In genomic region chr2:97870396-97870843, GRCh38 we compare ENCODE assay signal across 8 cellular contexts.
DNase-seq lines count a peak whose midpoint lies in the region; ATAC-seq and TF ChIP-seq lines count a peak whose summit lies in the region.

No MANE protein-coding gene starts in this region.

- H3K4me3 Mint-ChIP-seq in progenitor cell of endocrine pancreas (ENCODE audit: low read depth), result no peak overlapping the region

- intact Hi-C loops in left ventricle myocardium superior (cut with micrococcal nuclease), result no loop called here

- peaks cover 30% of the 10 kb centered on the region for H3K36me3 Mint-ChIP-seq in progenitor cell of endocrine pancreas (ENCODE audit: insufficient read depth)

- H3K27ac Mint-ChIP-seq in progenitor cell of endocrine pancreas, result no peak overlapping the region

- TF ChIP-seq CTCF in progenitor cell of endocrine pancreas (IDR thresholded peaks at IDR 0.05; ENCODE audit: unreplicated experiment), result no peak

- peak; percentile 6 for DNase-seq in activated CD8-positive, alpha-beta memory T cell treated with anti-CD3 and anti-CD28 coated beads, Interleukin-2, amount 50 U/mL, for 24 hours (ENCODE audit: extremely low read depth)
- DNase-seq in activated CD8-positive, alpha-beta memory T cell treated with anti-CD3 and anti-CD28 coated beads, Interleukin-2, amount 50 U/mL, for 48 hours, result no peak
- peak; percentile 42 for DNase-seq in NAMALWA (ENCODE audit: low spot score)
- DNase-seq in activated T-cell treated with anti-CD3 and anti-CD28 coated beads, Interleukin-2, amount 50 U/mL, for 48 hours, result peak; percentile 33 to 51
- DNase-seq in left ventricle myocardium superior, result no peak
- DNase-seq in stimulated activated CD8-positive, alpha-beta memory T cell treated with anti-CD3 and anti-CD28 coated beads, Interleukin-2, amount 100 ng/mL, for 48 hours (ENCODE audit: low read depth in 2 of 2), result peak; percentile 6 to 12
- DNase-seq in progenitor cell of endocrine pancreas (ENCODE audit: low spot score, unreplicated experiment), result no peak

- ATAC-seq in HG02642 (IDR thresholded peaks at IDR 0.05; ENCODE audit: poor library complexity, unreplicated experiment) (peak; percentile 99), left ventricle myocardium superior (peak; percentile 91)

- H3K27me3 Mint-ChIP-seq in progenitor cell of endocrine pancreas, result no peaks in the 10 kb centered on the region

- H3K9me3 Mint-ChIP-seq in progenitor cell of endocrine pancreas (ENCODE audit: low read depth), result peaks cover 25% of the 10 kb centered on the region

- H3K4me1 Mint-ChIP-seq in progenitor cell of endocrine pancreas (ENCODE audit: low read depth), result peaks cover 23% of the 10 kb centered on the region

Comparison
In these comparisons a context has a peak if more than half of its experiments do, and no peak if none do; other contexts are left out.
1. DNase-seq: peak in activated CD8-positive, alpha-beta memory T cell treated with anti-CD3 and anti-CD28 coated beads, Interleukin-2, amount 50 U/mL, for 24 hours (single experiment), NAMALWA (single experiment), activated T-cell treated with anti-CD3 and anti-CD28 coated beads, Interleukin-2, amount 50 U/mL, for 48 hours (2 of 2) and stimulated activated CD8-positive, alpha-beta memory T cell treated with anti-CD3 and anti-CD28 coated beads, Interleukin-2, amount 100 ng/mL, for 48 hours (2 of 2); none in activated CD8-positive, alpha-beta memory T cell treated with anti-CD3 and anti-CD28 coated beads, Interleukin-2, amount 50 U/mL, for 48 hours (single experiment), left ventricle myocardium superior (single experiment) and progenitor cell of endocrine pancreas (single experiment).